1 cellular context compared by ENCODE assay signal in the genomic region with DNA sequence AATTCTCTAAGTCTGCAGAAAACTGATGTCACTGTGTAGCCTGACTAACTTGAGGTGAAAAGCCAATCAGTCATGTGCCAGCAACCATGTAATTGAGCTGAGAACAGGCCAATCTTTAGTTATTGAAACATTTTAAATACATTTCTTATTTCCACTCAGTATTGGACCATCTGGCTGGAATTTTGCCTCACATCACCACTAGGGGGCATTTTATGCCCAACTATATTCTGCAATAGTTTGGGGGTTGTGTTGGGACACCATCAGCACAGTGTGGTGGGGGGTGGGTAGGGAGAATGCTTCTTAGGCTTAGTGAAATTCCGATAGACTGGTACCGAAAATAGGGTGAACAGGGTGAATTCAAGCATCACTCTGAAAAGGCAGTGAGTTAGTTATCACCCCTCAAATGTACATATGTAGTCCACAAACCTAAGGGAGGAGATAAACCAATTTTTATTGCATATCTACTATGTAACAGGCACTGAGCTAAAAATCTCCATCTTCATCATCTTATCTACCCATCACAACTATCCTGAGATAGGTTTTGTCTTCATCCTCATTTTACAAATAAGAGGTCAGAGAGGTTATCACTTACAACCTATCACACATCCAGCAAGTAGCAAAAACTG.
TF ChIP-seq lines count a peak whose summit lies in the region.

No MANE protein-coding gene starts in this region.

TF ChIP-seq in GM23338, 12 proteins besides CTCF, POLR2A, EP300 and RAD21 (continued from another document):
- TF ChIP-seq, protein P1, sequence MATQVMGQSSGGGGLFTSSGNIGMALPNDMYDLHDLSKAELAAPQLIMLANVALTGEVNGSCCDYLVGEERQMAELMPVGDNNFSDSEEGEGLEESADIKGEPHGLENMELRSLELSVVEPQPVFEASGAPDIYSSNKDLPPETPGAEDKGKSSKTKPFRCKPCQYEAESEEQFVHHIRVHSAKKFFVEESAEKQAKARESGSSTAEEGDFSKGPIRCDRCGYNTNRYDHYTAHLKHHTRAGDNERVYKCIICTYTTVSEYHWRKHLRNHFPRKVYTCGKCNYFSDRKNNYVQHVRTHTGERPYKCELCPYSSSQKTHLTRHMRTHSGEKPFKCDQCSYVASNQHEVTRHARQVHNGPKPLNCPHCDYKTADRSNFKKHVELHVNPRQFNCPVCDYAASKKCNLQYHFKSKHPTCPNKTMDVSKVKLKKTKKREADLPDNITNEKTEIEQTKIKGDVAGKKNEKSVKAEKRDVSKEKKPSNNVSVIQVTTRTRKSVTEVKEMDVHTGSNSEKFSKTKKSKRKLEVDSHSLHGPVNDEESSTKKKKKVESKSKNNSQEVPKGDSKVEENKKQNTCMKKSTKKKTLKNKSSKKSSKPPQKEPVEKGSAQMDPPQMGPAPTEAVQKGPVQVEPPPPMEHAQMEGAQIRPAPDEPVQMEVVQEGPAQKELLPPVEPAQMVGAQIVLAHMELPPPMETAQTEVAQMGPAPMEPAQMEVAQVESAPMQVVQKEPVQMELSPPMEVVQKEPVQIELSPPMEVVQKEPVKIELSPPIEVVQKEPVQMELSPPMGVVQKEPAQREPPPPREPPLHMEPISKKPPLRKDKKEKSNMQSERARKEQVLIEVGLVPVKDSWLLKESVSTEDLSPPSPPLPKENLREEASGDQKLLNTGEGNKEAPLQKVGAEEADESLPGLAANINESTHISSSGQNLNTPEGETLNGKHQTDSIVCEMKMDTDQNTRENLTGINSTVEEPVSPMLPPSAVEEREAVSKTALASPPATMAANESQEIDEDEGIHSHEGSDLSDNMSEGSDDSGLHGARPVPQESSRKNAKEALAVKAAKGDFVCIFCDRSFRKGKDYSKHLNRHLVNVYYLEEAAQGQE (IDR thresholded peaks at IDR 0.05; ENCODE audit: unreplicated experiment) = no peak
- no peak for TF ChIP-seq CREB1 (CRISPR knock-in tag; IDR thresholded peaks at IDR 0.05; ENCODE audit: low read depth)
- TF ChIP-seq ETS1 (IDR thresholded peaks at IDR 0.05) = no peak
- TF ChIP-seq ZNF462 (CRISPR knock-in tag; IDR thresholded peaks at IDR 0.05) = no peak
- TF ChIP-seq POLR2AphosphoS5 (IDR thresholded peaks at IDR 0.05; ENCODE audit: low read depth) = no peak
- TF ChIP-seq JUNB (IDR thresholded peaks at IDR 0.05; ENCODE audit: unreplicated experiment) = no peak
- no peak for TF ChIP-seq EZH2 (IDR thresholded peaks at IDR 0.05; ENCODE audit: low read depth, unreplicated experiment)
- no peak for TF ChIP-seq EZH2phosphoT487 (IDR thresholded peaks at IDR 0.05; ENCODE audit: unreplicated experiment)
- TF ChIP-seq NANOG (IDR thresholded peaks at IDR 0.05; ENCODE audit: borderline replicate concordance) = no peak
- TF ChIP-seq ZNF331 (CRISPR knock-in tag; IDR thresholded peaks at IDR 0.05; ENCODE audit: low read depth) = no peak
